Comparison of ENCODE assay signal across 26 cellular contexts in the genomic region with DNA sequence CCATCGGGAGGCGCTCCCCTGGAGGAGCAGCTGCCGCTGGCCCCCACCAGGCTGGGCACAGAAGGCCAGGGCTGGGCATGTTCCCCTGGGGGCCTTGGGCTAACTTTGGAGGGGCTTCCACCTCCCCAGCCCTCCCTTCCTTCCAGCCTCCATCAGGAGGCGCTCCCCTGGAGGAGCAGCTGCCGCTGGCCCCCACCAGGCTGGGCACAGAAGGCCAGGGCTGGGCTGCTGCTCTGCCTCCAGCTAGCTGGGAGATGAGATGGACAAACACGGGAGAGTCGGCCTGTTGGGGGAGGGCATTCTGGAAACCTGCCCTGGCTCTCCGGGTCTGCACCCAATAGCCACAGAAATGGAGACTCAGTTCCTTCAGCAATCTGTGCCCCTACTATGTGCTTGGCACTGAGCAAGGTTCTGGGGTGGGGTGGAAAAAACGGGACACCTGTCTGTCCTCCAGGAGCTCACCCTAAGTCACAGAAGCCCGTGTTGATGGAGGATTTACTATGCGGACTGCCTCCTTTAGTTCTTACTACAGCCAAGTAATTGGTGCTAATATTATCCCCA. TPM values are rescaled to one million over a fixed set of nuclear protein-coding genes. Genes with fewer than 3 reads are reported as not detected.
DNase-seq lines count a peak whose midpoint lies in the region; ATAC-seq and TF ChIP-seq lines count a peak whose summit lies in the region.
"Had no signal": no experiment of that assay in that cellular context is flagged by ENCODE, and none has a peak within 500 bp of the region (broad histone marks: within the 10 kb centered on the region; RNA-seq: fewer than 3 reads in every experiment).

No MANE protein-coding gene starts in this region.

- H3K36me3 ChIP-seq in BLaER1 (no peaks in the 10 kb centered on the region), PC-3 (ENCODE audit: low read depth, low read length) (no peaks in the 10 kb centered on the region), esophagus muscularis mucosa (no peaks in the 10 kb centered on the region), rectal smooth muscle tissue (ENCODE audit: control insufficient read depth, insufficient read depth, low read length) (no peaks in the 10 kb centered on the region)
- H3K36me3 ChIP-seq: heart right ventricle, pancreas, Peyer's patch, vagina had no signal

- no peak overlapping the region for H2AFZ ChIP-seq in PC-3 (ENCODE audit: low read length)
- H2AFZ ChIP-seq: GM23248 had no signal

- H3K9me3 Mint-ChIP-seq in activated T-cell treated with anti-CD3 and anti-CD28 coated beads, Interleukin-2, amount 50 U/mL, for 4 hours = no peaks in the 10 kb centered on the region
- H3K9me3 Mint-ChIP-seq: activated naive CD4-positive, alpha-beta T cell treated with anti-CD3 and anti-CD28 coated beads, Interleukin-2, amount 50 U/mL, for 72 hours; effector memory CD8-positive, alpha-beta T cell; naive thymus-derived CD4-positive, alpha-beta T cell; stimulated activated naive CD8-positive, alpha-beta T cell treated with anti-CD3 and anti-CD28 coated beads, Interleukin-15, amount 100 ng/mL, for 72 hours; T-helper 2 cell treated with Interferon-gamma antibody and Interleukin-4, amounts not matched to agents 5 μg/mL and 100 μg/mL, for 36 hours had no signal

- H4K20me1 ChIP-seq in BLaER1 (no peaks in the 10 kb centered on the region), PC-3 (ENCODE audit: low read length) (no peaks in the 10 kb centered on the region)

- H3K4me1 Mint-ChIP-seq in activated T-cell treated with anti-CD3 and anti-CD28 coated beads, Interleukin-2, amount 50 U/mL, for 4 hours (ENCODE audit: low read depth) = peaks cover 2% of the 10 kb centered on the region

- no peak for TF ChIP-seq EP300 in esophagus muscularis mucosa (IDR thresholded peaks at IDR 0.05)

- intact Hi-C loops in PC-3 (cut with micrococcal nuclease) (no loop called here), esophagus muscularis mucosa (cut with DNase I) (no loop called here)

- H3K9me3 ChIP-seq in BLaER1 (no peaks in the 10 kb centered on the region), PC-3 (ENCODE audit: low read length) (no peaks in the 10 kb centered on the region), esophagus muscularis mucosa (no peaks in the 10 kb centered on the region)
- H3K9me3 ChIP-seq: heart right ventricle, pancreas, Peyer's patch, vagina had no signal

- CTCF ChIA-PET in PC-3 (lab: Charles Lee) = no interaction called here

- no peak overlapping the region for H3K4me3 ChIP-seq in BLaER1
- no peak overlapping the region for H3K4me3 ChIP-seq in PC-3 (ENCODE audit: low read length)
- no peak overlapping the region for H3K4me3 ChIP-seq in esophagus muscularis mucosa
- no peak overlapping the region for H3K4me3 ChIP-seq in rectal smooth muscle tissue (ENCODE audit: low read length)
- H3K4me3 ChIP-seq: GM23248, heart right ventricle, pancreas, Peyer's patch, vagina had no signal

- H3K4me2 ChIP-seq in BLaER1 (peak overlapping the region; percentile 66), PC-3 (ENCODE audit: low read length) (no peak overlapping the region)

- no peaks in the 10 kb centered on the region for H3K27me3 ChIP-seq in BLaER1
- no peaks in the 10 kb centered on the region for H3K27me3 ChIP-seq in PC-3 (ENCODE audit: low read length)
- H3K27me3 ChIP-seq in esophagus muscularis mucosa = peaks cover 0 to 5% (median 0%) of the 10 kb centered on the region in 4 donors
- no peaks in the 10 kb centered on the region for H3K27me3 ChIP-seq in rectal smooth muscle tissue (ENCODE audit: control insufficient read depth, insufficient read depth, low read length)
- H3K27me3 ChIP-seq: pancreas, Peyer's patch, vagina had no signal

- H3F3A ChIP-seq in PC-3 (ENCODE audit: low read length, unreplicated experiment) = no peaks in the 10 kb centered on the region

- POLR2A ChIA-PET in PC-3 (lab: Charles Lee; ENCODE audit: unreplicated experiment) = no interaction called here

- H3K27me3 Mint-ChIP-seq in activated T-cell treated with anti-CD3 and anti-CD28 coated beads, Interleukin-2, amount 50 U/mL, for 4 hours (ENCODE audit: low read depth) = peaks cover 7% of the 10 kb centered on the region

- 64% methylated on average over 8 of the region's 11 CpGs for WGBS in esophagus muscularis mucosa

- no peak for TF ChIP-seq POLR2A in esophagus muscularis mucosa (IDR thresholded peaks at IDR 0.05; ENCODE audit: low read depth)

- H3K36me3 Mint-ChIP-seq in activated T-cell treated with anti-CD3 and anti-CD28 coated beads, Interleukin-2, amount 50 U/mL, for 4 hours (ENCODE audit: insufficient read depth) = no peaks in the 10 kb centered on the region
- H3K36me3 Mint-ChIP-seq: activated naive CD4-positive, alpha-beta T cell treated with anti-CD3 and anti-CD28 coated beads, Interleukin-2, amount 50 U/mL, for 72 hours; naive thymus-derived CD4-positive, alpha-beta T cell had no signal

- H3K27ac ChIP-seq in BLaER1 = no peak overlapping the region
- no peak overlapping the region for H3K27ac ChIP-seq in PC-3 (ENCODE audit: low read length)
- peak overlapping the region; percentile 81 to 87 (median 84) for H3K27ac ChIP-seq in esophagus muscularis mucosa (replicated peaks in 1 of 4)
- peak overlapping the region; percentile 68 for H3K27ac ChIP-seq in rectal smooth muscle tissue (ENCODE audit: low read depth, low read length)
- H3K27ac ChIP-seq: GM23248, pancreas, vagina had no signal

- H3K4me1 ChIP-seq in BLaER1 (peaks cover 71% of the 10 kb centered on the region), PC-3 (ENCODE audit: insufficient read depth, low read length) (no peaks in the 10 kb centered on the region), esophagus muscularis mucosa (peaks cover 54 to 72% (median 65%) of the 10 kb centered on the region in 4 donors), rectal smooth muscle tissue (ENCODE audit: control insufficient read depth, insufficient read depth, low read length) (peaks cover 26% of the 10 kb centered on the region)

- ATAC-seq in PC-3 = no peak
- no peak for ATAC-seq in activated T-cell treated with anti-CD3 and anti-CD28 coated beads, Interleukin-2, amount 50 U/mL, for 4 hours
- no peak for ATAC-seq in GM19351 (IDR thresholded peaks at IDR 0.05; ENCODE audit: unreplicated experiment)
- ATAC-seq in SK-N-SH treated with all-trans-retinoic acid at 6 μM for 48 hours = no peak
- ATAC-seq: activated CD4-positive, alpha-beta T cell treated with anti-CD3 and anti-CD28 coated beads for 36 hours; activated CD8-positive, alpha-beta T cell treated with anti-CD3 and anti-CD28 coated beads, Interleukin-2, amount 10 ng/mL, durations not matched to agents 7 days and 5 days; activated naive CD4-positive, alpha-beta T cell treated with anti-CD3 and anti-CD28 coated beads, Interleukin-2, amount 50 U/mL, for 72 hours; effector memory CD8-positive, alpha-beta T cell; heart right ventricle; naive thymus-derived CD4-positive, alpha-beta T cell; pancreas; stimulated activated naive CD8-positive, alpha-beta T cell treated with anti-CD3 and anti-CD28 coated beads, Interleukin-15, amount 100 ng/mL, for 72 hours had no signal

- no peak overlapping the region for H3K9ac ChIP-seq in BLaER1
- no peak overlapping the region for H3K9ac ChIP-seq in PC-3 (ENCODE audit: low read length)
- no peak overlapping the region for H3K9ac ChIP-seq in rectal smooth muscle tissue (ENCODE audit: low read length)
- H3K9ac ChIP-seq: GM23248 had no signal

- no peaks in the 10 kb centered on the region for H3K9me2 ChIP-seq in PC-3 (replicated peaks; ENCODE audit: low read length)

- no peak for DNase-seq in PC-3
- DNase-seq in esophagus muscularis mucosa (ENCODE audit: extremely low spot score) = no peak
- no peak for DNase-seq in dedifferentiated amniotic fluid mesenchymal stem cell (ENCODE audit: extremely low spot score)
- no peak for DNase-seq in activated T-cell treated with anti-CD3 and anti-CD28 coated beads, Interleukin-2, amount 50 U/mL, for 4 hours
- DNase-seq: activated CD4-positive, alpha-beta T cell treated with anti-CD3 and anti-CD28 coated beads for 36 hours; activated CD8-positive, alpha-beta T cell treated with anti-CD3 and anti-CD28 coated beads, Interleukin-2, amount 10 ng/mL, durations not matched to agents 7 days and 5 days; anterior cingulate cortex; effector memory CD8-positive, alpha-beta T cell; foreskin fibroblast; GM23248; naive thymus-derived CD4-positive, alpha-beta T cell; NCI-H2107; NCI-H748 treated with DMSO at 0.1 percent for 48 hours; pancreas; Peyer's patch; SHP77 treated with DMSO at 0.1 percent for 48 hours; stimulated activated CD8-positive, alpha-beta memory T cell treated with anti-CD3 and anti-CD28 coated beads, Interleukin-4, amount 100 ng/mL, for 48 hours; stimulated activated naive CD8-positive, alpha-beta T cell treated with anti-CD3 and anti-CD28 coated beads, Interleukin-15, amount 100 ng/mL, for 72 hours had no signal

- no peak overlapping the region for H3K4me3 Mint-ChIP-seq in activated T-cell treated with anti-CD3 and anti-CD28 coated beads, Interleukin-2, amount 50 U/mL, for 4 hours
- H3K4me3 Mint-ChIP-seq: activated CD4-positive, alpha-beta T cell treated with anti-CD3 and anti-CD28 coated beads for 36 hours; activated CD8-positive, alpha-beta T cell treated with anti-CD3 and anti-CD28 coated beads, Interleukin-2, amount 10 ng/mL, durations not matched to agents 7 days and 5 days; naive thymus-derived CD4-positive, alpha-beta T cell; stimulated activated naive CD8-positive, alpha-beta T cell treated with anti-CD3 and anti-CD28 coated beads, Interleukin-15, amount 100 ng/mL, for 72 hours; T-helper 2 cell treated with Interferon-gamma antibody and Interleukin-4, amounts not matched to agents 5 μg/mL and 100 μg/mL, for 36 hours had no signal

- TF ChIP-seq CTCF in PC-3 (conservative IDR thresholded peaks at IDR 0.05; ENCODE audit: low read depth, low read length) = 0 out of 2 replicates have a peak, but pooled peaks have one; percentile 16
- no peak for TF ChIP-seq CTCF in esophagus muscularis mucosa (IDR thresholded peaks at IDR 0.05)

- no peaks in the 10 kb centered on the region for H3K79me2 ChIP-seq in PC-3 (ENCODE audit: low read length)

- BruUV-seq in PC-3 (replicated peaks; lab: Mats Ljungman, UMichigan) = no TSS peak

TF ChIP-seq in SK-N-SH treated with all-trans-retinoic acid at 6 μM for 48 hours, 23 proteins besides CTCF, POLR2A, EP300 and RAD21 (continues in another document):
- no peak for TF ChIP-seq TCF4 (CRISPR knock-in tag; IDR thresholded peaks at IDR 0.05; ENCODE audit: borderline replicate concordance)

RNA-seq across cellular contexts. Expression of a gene that starts 39.0 kb away (rescaled TPM):
- total RNA-seq in PC-3 (2014; rRNA removed) = 159 and 179 TPM in 2 replicates
- total RNA-seq in esophagus muscularis mucosa = 100 to 1,000 TPM; 221 to 441 (median 315) TPM
- total RNA-seq in activated T-cell treated with anti-CD3 and anti-CD28 coated beads, Interleukin-2, amount 50 U/mL, for 4 hours = 10 to 100 TPM; 41.3 to 59.7 (median 47.7) TPM

Comparison
In these comparisons a context has a peak if more than half of its experiments do, and no peak if none do; other contexts are left out.
1. H3K27ac ChIP-seq: peak in esophagus muscularis mucosa (4 of 4) and rectal smooth muscle tissue (single experiment); none in BLaER1 (single experiment) and PC-3 (single experiment).